7 cellular contexts compared by ENCODE assay signal in genomic region chr6:44257753-44258324, GRCh38. TPM values are rescaled to one million over a fixed set of nuclear protein-coding genes. Genes with fewer than 3 reads are reported as not detected.
A peak's percentile ranks its signal among the peaks of the same experiment; 100 is the strongest.
DNase-seq lines count a peak whose midpoint lies in the region; ATAC-seq, FAIRE-seq and TF ChIP-seq lines count a peak whose summit lies in the region.

No MANE protein-coding gene starts in this region.

- H3K27me3 ChIP-seq in tibial nerve, result no peaks in the 10 kb centered on the region

- TF ChIP-seq CTCF in kidney (IDR thresholded peaks at IDR 0.05; ENCODE audit: borderline replicate concordance, extremely low read depth, insufficient read depth), result no peak
- peak in 1 of 5 experiments; percentile 37 for TF ChIP-seq CTCF in tibial nerve (IDR thresholded peaks at IDR 0.05)

- peaks cover 60% of the 10 kb centered on the region for H3K36me3 Mint-ChIP-seq in activated CD4-positive, alpha-beta memory T cell treated with anti-CD3 and anti-CD28 coated beads, Interleukin-2, amount 10 ng/mL, durations not matched to agents 7 days and 5 days (ENCODE audit: low read depth)

- peak overlapping the region; percentile 73 for H3K4me3 Mint-ChIP-seq in activated CD4-positive, alpha-beta memory T cell treated with anti-CD3 and anti-CD28 coated beads, Interleukin-2, amount 10 ng/mL, durations not matched to agents 7 days and 5 days

- no peaks in the 10 kb centered on the region for H3K9me3 ChIP-seq in kidney (ENCODE audit: control insufficient read depth in 1 of 2, low read length in 2 of 2)
- no peaks in the 10 kb centered on the region for H3K9me3 ChIP-seq in tibial nerve

- no peak for TF ChIP-seq POLR2A in tibial nerve (IDR thresholded peaks at IDR 0.05)

- no peaks in the 10 kb centered on the region for H3K27me3 Mint-ChIP-seq in activated CD4-positive, alpha-beta memory T cell treated with anti-CD3 and anti-CD28 coated beads, Interleukin-2, amount 10 ng/mL, durations not matched to agents 7 days and 5 days

- H3K9me3 Mint-ChIP-seq in activated CD4-positive, alpha-beta memory T cell treated with anti-CD3 and anti-CD28 coated beads, Interleukin-2, amount 10 ng/mL, durations not matched to agents 7 days and 5 days, result no peaks in the 10 kb centered on the region

- POLR2A ChIA-PET in activated CD4-positive, alpha-beta memory T cell treated with anti-CD3 and anti-CD28 coated beads, Interleukin-2, amount 10 ng/mL, durations not matched to agents 7 days and 5 days (lab: Charles Lee), result interaction anchor here (1.2 to 4.0 kb wide), 4 partner anchors 11 to 628 kb away, joined by 3 to 136 read pairs (median 14); partner anchors contain the start of genes HSP90AB1 and SLC29A1

- no peak for FAIRE-seq in kidney (lab: Jason Lieb, UNC)

- H3K4me1 Mint-ChIP-seq in activated CD4-positive, alpha-beta memory T cell treated with anti-CD3 and anti-CD28 coated beads, Interleukin-2, amount 10 ng/mL, durations not matched to agents 7 days and 5 days, result peaks cover 65% of the 10 kb centered on the region

- H3K4me3 ChIP-seq in kidney (ENCODE audit: low read length in 2 of 2) (peak overlapping the region; percentile 25 to 65), tibial nerve (peak overlapping the region; percentile 62 to 98 (median 82))

- H3K9ac ChIP-seq in kidney (ENCODE audit: low read length in 2 of 2), result peak overlapping the region in 1 of 2 donors; percentile 83

- H3K27ac Mint-ChIP-seq in activated CD4-positive, alpha-beta memory T cell treated with anti-CD3 and anti-CD28 coated beads, Interleukin-2, amount 10 ng/mL, durations not matched to agents 7 days and 5 days, result peak overlapping the region; percentile 84

- no peak for DNase-seq in activated CD4-positive, alpha-beta memory T cell treated with anti-CD3 and anti-CD28 coated beads, Interleukin-2, amount 10 ng/mL, durations not matched to agents 7 days and 5 days
- DNase-seq in kidney, result no peak
- no peak for DNase-seq in tibial nerve (ENCODE audit: low spot score in 2 of 2)
- DNase-seq in epidermal melanocyte (ENCODE audit: insufficient read length, low spot score), result no peak
- DNase-seq in cortex of kidney (lab: John Stamatoyannopoulos, UW), result no peak

- H3K27ac ChIP-seq in kidney (ENCODE audit: low read depth in 2 of 2, low read length in 2 of 2) (peak overlapping the region; percentile 25 to 79), tibial nerve (peak overlapping the region; percentile 88 to 99 (median 93))

- 14 to 22% methylated on average over 15 of the region's 15 CpGs for WGBS in tibial nerve, 2 donors

- peaks cover 16 to 22% of the 10 kb centered on the region in 2 donors for H3K36me3 ChIP-seq in kidney (ENCODE audit: control insufficient read depth in 1 of 2, insufficient read depth in 2 of 2, low read length in 2 of 2)
- H3K36me3 ChIP-seq in tibial nerve, result peaks cover 0 to 51% (median 12%) of the 10 kb centered on the region in 3 donors

- ATAC-seq in GM19023 (IDR thresholded peaks at IDR 0.05; ENCODE audit: unreplicated experiment) (peak; percentile 19), HG02938 (IDR thresholded peaks at IDR 0.05; ENCODE audit: unreplicated experiment) (peak; percentile 7)

- CTCF ChIA-PET in activated CD4-positive, alpha-beta memory T cell treated with anti-CD3 and anti-CD28 coated beads, Interleukin-2, amount 10 ng/mL, durations not matched to agents 7 days and 5 days (lab: Charles Lee), result interaction anchor here (1.3 to 3.7 kb wide), 7 partner anchors 10 to 35 kb away, joined by 4 to 32 read pairs (median 7); partner anchors contain the start of genes HSP90AB1 and SLC29A1

- H3K4me1 ChIP-seq in kidney (ENCODE audit: control insufficient read depth in 1 of 2, insufficient read depth in 1 of 2, low read depth in 1 of 2, low read length in 2 of 2), result peaks cover 3 to 19% of the 10 kb centered on the region in 2 donors
- H3K4me1 ChIP-seq in tibial nerve, result peaks cover 0 to 64% (median 25%) of the 10 kb centered on the region in 4 donors

- TF ChIP-seq EP300 in tibial nerve (IDR thresholded peaks at IDR 0.05), result no peak

- intact Hi-C loops in kidney (cut with DNase I), result no loop called here

RNA-seq across cellular contexts. Expression of gene SLC35B2, which starts 0.5 kb away (rescaled TPM):
- 10 to 100 TPM; 35.8 to 37.2 TPM for total RNA-seq in activated CD4-positive, alpha-beta memory T cell treated with anti-CD3 and anti-CD28 coated beads, Interleukin-2, amount 10 ng/mL, durations not matched to agents 7 days and 5 days
- 45.1 TPM for total RNA-seq in kidney
- 49.5 TPM for polyA plus RNA-seq in kidney (ENCODE audit: insufficient read depth, low read depth, low replicate concordance)
- 10 to 100 TPM; 28.0 to 34.1 (median 33.1) TPM for total RNA-seq in tibial nerve

RNA-seq across cellular contexts. Expression of gene NFKBIE, which starts 7.5 kb away (rescaled TPM):
- 10 to 100 TPM; 20.8 to 21.7 TPM for total RNA-seq in activated CD4-positive, alpha-beta memory T cell treated with anti-CD3 and anti-CD28 coated beads, Interleukin-2, amount 10 ng/mL, durations not matched to agents 7 days and 5 days
- total RNA-seq in kidney, result 19.0 TPM
- polyA plus RNA-seq in kidney (ENCODE audit: insufficient read depth, low read depth, low replicate concordance), result 12.6 TPM
- total RNA-seq in tibial nerve, result 10 to 100 TPM; 12.7 to 20.7 (median 16.0) TPM

RNA-seq across cellular contexts. Expression of gene HSP90AB1, which starts 10.9 kb away (rescaled TPM):
- total RNA-seq in activated CD4-positive, alpha-beta memory T cell treated with anti-CD3 and anti-CD28 coated beads, Interleukin-2, amount 10 ng/mL, durations not matched to agents 7 days and 5 days, result 100 to 1,000 TPM; 478 to 479 TPM
- total RNA-seq in kidney, result 551 TPM
- polyA plus RNA-seq in kidney (ENCODE audit: insufficient read depth, low read depth, low replicate concordance), result 499 TPM
- 100 to 1,000 TPM; 485 to 580 (median 543) TPM for total RNA-seq in tibial nerve

RNA-seq across cellular contexts. Expression of gene TMEM151B, which starts 12.4 kb away (rescaled TPM):
- total RNA-seq in activated CD4-positive, alpha-beta memory T cell treated with anti-CD3 and anti-CD28 coated beads, Interleukin-2, amount 10 ng/mL, durations not matched to agents 7 days and 5 days, result not detected
- total RNA-seq in kidney, result not detected
- not detected for polyA plus RNA-seq in kidney (ENCODE audit: insufficient read depth, low read depth, low replicate concordance)
- total RNA-seq in tibial nerve, result under 1 TPM in 1 of 4 donors, not detected in 3; 0.42 TPM

RNA-seq across cellular contexts. Expression of gene SLC29A1, which starts 34.4 kb away (rescaled TPM):
- total RNA-seq in activated CD4-positive, alpha-beta memory T cell treated with anti-CD3 and anti-CD28 coated beads, Interleukin-2, amount 10 ng/mL, durations not matched to agents 7 days and 5 days, result 10 to 100 TPM; 24.8 to 25.4 TPM
- 74.6 TPM for total RNA-seq in kidney
- 50.1 TPM for polyA plus RNA-seq in kidney (ENCODE audit: insufficient read depth, low read depth, low replicate concordance)
- 10 to 100 TPM; 51.4 to 83.1 (median 63.8) TPM for total RNA-seq in tibial nerve
